In genomic region chr12:97912943-97913342, GRCh38 we compare ENCODE assay signal across 28 cellular contexts.
DNase-seq lines count a peak whose midpoint lies in the region; ATAC-seq and TF ChIP-seq lines count a peak whose summit lies in the region.
"Had no signal": no experiment of that assay in that cellular context is flagged by ENCODE, and none has a peak within 500 bp of the region (broad histone marks: within the 10 kb centered on the region; RNA-seq: fewer than 3 reads in every experiment).

No MANE protein-coding gene starts in this region.

- CTCF ChIA-PET in MCF 10A (lab: Yijun Ruan, JAX) (interaction anchor here (0.6 kb wide), 1 partner anchor 24 kb away, joined by 3 read pairs; no protein-coding TSS in a partner anchor), WTC11 (lab: Charles Lee) (no interaction called here)

- peak; percentile 65 to 91 for ATAC-seq in left cardiac atrium
- ATAC-seq in gastroesophageal sphincter = peak; percentile 28
- no peak for ATAC-seq in WTC11
- ATAC-seq in left lung = no peak
- ATAC-seq in HG03108 (IDR thresholded peaks at IDR 0.05; ENCODE audit: unreplicated experiment) = no peak
- ATAC-seq: K562, T-helper 17 cell had no signal

- H3K4me3 Mint-ChIP-seq in MCF 10A (ENCODE audit: unreplicated experiment) = no peak overlapping the region
- H3K4me3 Mint-ChIP-seq in WTC11 = no peak overlapping the region
- H3K4me3 Mint-ChIP-seq: neural crest cell, T-helper 17 cell, type B pancreatic cell had no signal

- H3K27me3 ChIP-seq in left ventricle myocardium inferior (ENCODE audit: low read depth) (no peaks in the 10 kb centered on the region), gastroesophageal sphincter (no peaks in the 10 kb centered on the region), left lung (no peaks in the 10 kb centered on the region)
- H3K27me3 ChIP-seq: BLaER1 treated with 17β-estradiol and CSF1 and Interleukin-3, amounts not matched to agents 10 nM and 100 nM; breast epithelium; esophagus squamous epithelium had no signal

- intact Hi-C loops in left cardiac atrium (cut with DNase I) (no loop called here), left ventricle myocardium inferior (cut with micrococcal nuclease) (no loop called here), MCF 10A (cut with micrococcal nuclease) (no loop called here), left lung (cut with DNase I) (no loop called here)

- H3K27me3 Mint-ChIP-seq in MCF 10A (ENCODE audit: insufficient read depth, unreplicated experiment) = no peaks in the 10 kb centered on the region
- H3K27me3 Mint-ChIP-seq in WTC11 (ENCODE audit: low read depth) = no peaks in the 10 kb centered on the region
- H3K27me3 Mint-ChIP-seq: progenitor cell of endocrine pancreas, T-helper 17 cell, type B pancreatic cell had no signal

- TF ChIP-seq EP300 in gastroesophageal sphincter (IDR thresholded peaks at IDR 0.05) = no peak

- H3K36me3 Mint-ChIP-seq in MCF 10A (ENCODE audit: insufficient read depth, unreplicated experiment) = no peaks in the 10 kb centered on the region
- no peaks in the 10 kb centered on the region for H3K36me3 Mint-ChIP-seq in WTC11
- H3K36me3 Mint-ChIP-seq: type B pancreatic cell had no signal

- TF ChIP-seq POLR2A in gastroesophageal sphincter (IDR thresholded peaks at IDR 0.05) = no peak

- POLR2A ChIA-PET in MCF 10A (lab: Yijun Ruan, JAX) = interaction anchor here (1.1 kb wide), 1 partner anchor 50 kb away, joined by 4 read pairs; no protein-coding TSS in a partner anchor
- POLR2A ChIA-PET in WTC11 (lab: Charles Lee) = no interaction called here

- BruUV-seq in MCF 10A (replicated peaks; lab: Mats Ljungman, UMichigan) = no TSS peak

- TF ChIP-seq CTCF in left ventricle myocardium inferior (IDR thresholded peaks at IDR 0.05; ENCODE audit: borderline replicate concordance) (no peak), MCF 10A (IDR thresholded peaks at IDR 0.05; ENCODE audit: unreplicated experiment) (no peak), gastroesophageal sphincter (IDR thresholded peaks at IDR 0.05) (no peak), WTC11 (IDR thresholded peaks at IDR 0.05) (no peak), left lung (IDR thresholded peaks at IDR 0.05) (no peak)

- DNase-seq in left cardiac atrium (peak; percentile 30), left ventricle myocardium inferior (no peak), MCF 10A (ENCODE audit: unreplicated experiment) (peak; percentile 67), anterior cingulate cortex (lab: John Stamatoyannopoulos, UW) (no peak), WTC11 (ENCODE audit: low spot score) (no peak), left lung (no peak)
- DNase-seq: activated CD4-positive, alpha-beta T cell treated with anti-CD3 and anti-CD28 coated beads for 4 hours; activated naive CD4-positive, alpha-beta T cell; activated T-cell treated with anti-CD3 and anti-CD28 coated beads, Interleukin-2, amount 50 U/mL, for 48 hours; amniotic stem cell; Caco-2; effector CD8-positive, alpha-beta T cell; EL; esophagus squamous epithelium; GOT3; NCI-H1436 treated with DMSO at 0.1 percent for 48 hours; NCI-H2107; NCI-H524; T-helper 17 cell had no signal

- no peak overlapping the region for H3K4me3 ChIP-seq in left ventricle myocardium inferior
- no peak overlapping the region for H3K4me3 ChIP-seq in gastroesophageal sphincter
- H3K4me3 ChIP-seq in left lung = no peak overlapping the region
- H3K4me3 ChIP-seq: BLaER1 treated with 17β-estradiol and CSF1 and Interleukin-3, amounts not matched to agents 10 nM and 100 nM; breast epithelium; esophagus squamous epithelium; K562; SK-N-MC had no signal

- H3K9me3 ChIP-seq in left ventricle myocardium inferior (replicated peaks) = no peaks in the 10 kb centered on the region
- H3K9me3 ChIP-seq in gastroesophageal sphincter = no peaks in the 10 kb centered on the region
- H3K9me3 ChIP-seq in left lung = no peaks in the 10 kb centered on the region
- H3K9me3 ChIP-seq: BLaER1 treated with 17β-estradiol and CSF1 and Interleukin-3, amounts not matched to agents 10 nM and 100 nM; breast epithelium; Caco-2; esophagus squamous epithelium had no signal

- no peak overlapping the region for H3K27ac ChIP-seq in left ventricle myocardium inferior (replicated peaks)
- no peak overlapping the region for H3K27ac ChIP-seq in gastroesophageal sphincter
- no peak overlapping the region for H3K27ac ChIP-seq in left lung
- H3K27ac ChIP-seq: BLaER1 treated with 17β-estradiol and CSF1 and Interleukin-3, amounts not matched to agents 10 nM and 100 nM; breast epithelium; esophagus squamous epithelium; SK-N-MC had no signal

- H3K4me1 Mint-ChIP-seq in MCF 10A (ENCODE audit: insufficient read depth, unreplicated experiment) (no peaks in the 10 kb centered on the region), WTC11 (no peaks in the 10 kb centered on the region)
- H3K4me1 Mint-ChIP-seq: neural crest cell, T-helper 17 cell had no signal

- 56 to 100% methylated on average over 1 of the region's 2 CpGs for WGBS in gastroesophageal sphincter (ENCODE audit: low coverage in 1 of 2), 2 donors

- no peak overlapping the region for H3K27ac Mint-ChIP-seq in MCF 10A (ENCODE audit: low read depth, unreplicated experiment)
- no peak overlapping the region for H3K27ac Mint-ChIP-seq in WTC11
- H3K27ac Mint-ChIP-seq: progenitor cell of endocrine pancreas, T-helper 17 cell, type B pancreatic cell had no signal

- peaks cover 7% of the 10 kb centered on the region for H3K9me3 Mint-ChIP-seq in MCF 10A (ENCODE audit: unreplicated experiment)
- no peaks in the 10 kb centered on the region for H3K9me3 Mint-ChIP-seq in WTC11
- H3K9me3 Mint-ChIP-seq: neural crest cell, type B pancreatic cell had no signal

- H3K4me1 ChIP-seq in left ventricle myocardium inferior = no peaks in the 10 kb centered on the region
- peaks cover 0 to 5% (median 0%) of the 10 kb centered on the region in 3 donors for H3K4me1 ChIP-seq in gastroesophageal sphincter
- H3K4me1 ChIP-seq in left lung = no peaks in the 10 kb centered on the region
- H3K4me1 ChIP-seq: breast epithelium, Caco-2, esophagus squamous epithelium had no signal

- H3K36me3 ChIP-seq in left ventricle myocardium inferior (no peaks in the 10 kb centered on the region), gastroesophageal sphincter (no peaks in the 10 kb centered on the region), left lung (no peaks in the 10 kb centered on the region)
- H3K36me3 ChIP-seq: BLaER1 treated with 17β-estradiol and CSF1 and Interleukin-3, amounts not matched to agents 10 nM and 100 nM; breast epithelium; esophagus squamous epithelium had no signal

TF ChIP-seq in WTC11, 78 proteins besides CTCF, POLR2A, EP300 and RAD21 (continues in another document):
- TF ChIP-seq MAX (CRISPR knock-in tag; IDR thresholded peaks at IDR 0.05) (no peak), ZNF317 (CRISPR knock-in tag; IDR thresholded peaks at IDR 0.05; ENCODE audit: borderline replicate concordance, low read depth) (no peak), FOXK1 (CRISPR knock-in tag; IDR thresholded peaks at IDR 0.05) (no peak), E2F4 (CRISPR knock-in tag; IDR thresholded peaks at IDR 0.05; ENCODE audit: borderline replicate concordance, low read depth) (no peak), GABPB1 (CRISPR knock-in tag; IDR thresholded peaks at IDR 0.05) (no peak), GTF2I (CRISPR knock-in tag; conservative IDR thresholded peaks at IDR 0.05) (no peak), ZNF232 (CRISPR knock-in tag; IDR thresholded peaks at IDR 0.05) (no peak), MLX (CRISPR knock-in tag; IDR thresholded peaks at IDR 0.05) (no peak), ATF1 (CRISPR knock-in tag; IDR thresholded peaks at IDR 0.05) (no peak), FOXJ3 (CRISPR knock-in tag; IDR thresholded peaks at IDR 0.05; ENCODE audit: borderline replicate concordance) (no peak)

Comparison
In these comparisons a context has a peak if more than half of its experiments do, and no peak if none do; other contexts are left out.
1. DNase-seq: peak in left cardiac atrium (single experiment) and MCF 10A (single experiment); none in left ventricle myocardium inferior (single experiment), anterior cingulate cortex (0 of 58), WTC11 (single experiment) and left lung (0 of 2).
2. ATAC-seq: peak in left cardiac atrium (2 of 2) and gastroesophageal sphincter (single experiment); none in WTC11 (single experiment), left lung (single experiment) and HG03108 (single experiment).